Comparison of ENCODE assay signal across 8 cellular contexts in the genomic region with DNA sequence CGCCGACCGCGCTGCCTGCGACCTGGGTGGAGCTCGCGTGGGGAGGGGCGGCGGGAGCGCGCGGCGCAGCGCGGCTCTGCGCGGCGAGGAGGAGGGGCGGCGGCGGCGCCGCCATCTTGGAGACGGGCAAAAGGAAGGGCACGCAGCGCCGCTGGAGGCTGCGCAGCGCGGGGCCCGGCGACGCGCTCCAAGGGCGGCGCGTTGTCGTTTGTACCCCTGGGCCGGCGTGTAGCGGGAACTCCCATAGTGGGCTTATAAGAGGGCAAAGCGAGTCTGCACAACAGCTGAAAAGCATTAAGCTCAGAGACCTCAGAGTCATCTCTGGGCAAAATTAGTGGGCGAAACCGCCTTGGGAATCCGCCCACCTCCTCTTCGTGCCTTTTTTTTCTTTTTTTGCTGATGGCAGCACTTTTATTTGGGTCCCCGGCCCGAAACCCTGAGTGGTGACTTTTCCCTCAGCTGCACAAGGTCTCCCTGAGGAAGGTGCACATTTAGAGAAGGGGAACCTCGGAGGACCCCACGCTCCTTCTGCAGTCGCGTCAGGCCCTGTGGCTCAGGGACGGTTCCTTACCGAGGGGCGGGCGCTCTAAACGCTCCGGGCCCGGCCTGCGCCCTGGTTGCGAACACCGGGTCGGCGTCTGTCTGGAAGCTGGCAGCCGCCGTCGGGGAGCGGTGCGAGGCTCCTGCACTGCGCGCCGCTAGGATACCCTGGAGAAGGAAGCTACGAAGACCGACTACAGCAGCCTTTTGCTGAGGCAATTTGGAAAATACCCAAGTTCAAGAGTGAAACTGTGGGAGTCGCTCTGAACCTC. TPM values are rescaled to one million over a fixed set of nuclear protein-coding genes. Genes with fewer than 3 reads are reported as not detected.
DNase-seq lines count a peak whose midpoint lies in the region; ATAC-seq and TF ChIP-seq lines count a peak whose summit lies in the region.

No MANE protein-coding gene starts in this region.

- H3K9me3 ChIP-seq in iPS-18c (ENCODE audit: control insufficient read depth, insufficient read depth, low read length) (no peaks in the 10 kb centered on the region), skeletal muscle tissue (ENCODE audit: control insufficient read depth in 3 of 3, low read length in 3 of 3) (no peaks in the 10 kb centered on the region)

- TF ChIP-seq CTCF in brain microvascular endothelial cell (IDR thresholded peaks at IDR 0.05; ENCODE audit: low read depth, low read length, missing control alignments), result no peak

- no peaks in the 10 kb centered on the region for H3K36me3 ChIP-seq in brain microvascular endothelial cell (replicated peaks)
- no peaks in the 10 kb centered on the region for H3K36me3 ChIP-seq in skeletal muscle tissue (ENCODE audit: control insufficient read depth in 3 of 3, insufficient read depth in 3 of 3, low read length in 3 of 3)

- H3K27ac ChIP-seq in brain microvascular endothelial cell (peak overlapping the region; percentile 58), skeletal muscle tissue (ENCODE audit: low read depth, low read length) (peak overlapping the region; percentile 75)

- in situ Hi-C loops in brain microvascular endothelial cell (cut with HindIII; ENCODE audit: low pct_ligation_motif_present, low sequenced_read_pairs), result no loop called here

- peak; percentile 93 for ATAC-seq in HG02970 (IDR thresholded peaks at IDR 0.05; ENCODE audit: low FRiP score, unreplicated experiment)

- H3K27me3 ChIP-seq in brain microvascular endothelial cell (replicated peaks) (no peaks in the 10 kb centered on the region), skeletal muscle tissue (ENCODE audit: control insufficient read depth in 3 of 3, insufficient read depth in 3 of 3, low read length in 3 of 3) (no peaks in the 10 kb centered on the region)

- peak overlapping the region; percentile 90 to 93 (median 92) for H3K9ac ChIP-seq in skeletal muscle tissue (ENCODE audit: low read depth in 1 of 3, low read length in 3 of 3)

- DNase-seq in NCI-H187 (lab: John Stamatoyannopoulos, UW), result peak; percentile 21 to 65
- DNase-seq in NCI-H187 treated with DMSO at 0.1 percent for 48 hours (lab: John Stamatoyannopoulos, UW), result no peak
- peak; percentile 19 for DNase-seq in NCI-H2029 treated with DMSO at 0.1 percent for 48 hours (lab: John Stamatoyannopoulos, UW)
- DNase-seq in UCSD-AML1 (lab: John Stamatoyannopoulos, UW; ENCODE audit: unreplicated experiment), result peak; percentile 92
- DNase-seq in brain microvascular endothelial cell, result peak; percentile 61

- H3K4me3 ChIP-seq in brain microvascular endothelial cell (ENCODE audit: low read depth, low read length), result peak overlapping the region; percentile 80
- peak overlapping the region; percentile 81 for H3K4me3 ChIP-seq in iPS-18c (ENCODE audit: insufficient read depth, low read depth, low read length)
- H3K4me3 ChIP-seq in skeletal muscle tissue (ENCODE audit: low read length in 3 of 3), result peak overlapping the region; percentile 88 to 92 (median 91)

- H3K4me1 ChIP-seq in skeletal muscle tissue (ENCODE audit: control insufficient read depth in 3 of 3, insufficient read depth in 3 of 3, low read length in 3 of 3), result peaks cover 11 to 14% (median 11%) of the 10 kb centered on the region in 3 donors

RNA-seq across cellular contexts. Expression of a gene that starts 0.4 kb away (rescaled TPM):
- 35.5 TPM for total RNA-seq in skeletal muscle tissue

RNA-seq across cellular contexts. Expression of a gene that starts 19.5 kb away (rescaled TPM):
- 17.7 TPM for total RNA-seq in skeletal muscle tissue
